1 cellular context compared by ENCODE assay signal in genomic region chr3:177523991-177524438, GRCh38.
A peak's percentile ranks its signal among the peaks of the same experiment; 100 is the strongest.
TF ChIP-seq lines count a peak whose summit lies in the region.

No MANE protein-coding gene starts in this region.

TF ChIP-seq in HepG2, 621 proteins besides CTCF, POLR2A, EP300 and RAD21 (continued from another document):
- TF ChIP-seq E2F1 (CRISPR knock-in tag; IDR thresholded peaks at IDR 0.05) (no peak), ZBTB21 (CRISPR knock-in tag; IDR thresholded peaks at IDR 0.05) (peak; percentile 81; the same call in 1 of the 2 replicates), CEBPG (CRISPR knock-in tag; IDR thresholded peaks at IDR 0.05) (peak; percentile 89), ZNF83 (CRISPR knock-in tag; IDR thresholded peaks at IDR 0.05; ENCODE audit: borderline replicate concordance) (no peak), SETDB1 (CRISPR knock-in tag; IDR thresholded peaks at IDR 0.05; ENCODE audit: borderline replicate concordance) (no peak), TCF7 (IDR thresholded peaks at IDR 0.05; ENCODE audit: low read depth) (peak; percentile 42; the same call in 1 of the 2 replicates), GATAD2A (CRISPR knock-in tag; IDR thresholded peaks at IDR 0.05) (peak; percentile 97), SIX1 (CRISPR knock-in tag; IDR thresholded peaks at IDR 0.05; ENCODE audit: borderline replicate concordance) (peak; percentile 86; the same call in 1 of the 2 replicates), ZNF792 (CRISPR knock-in tag; IDR thresholded peaks at IDR 0.05) (0 out of 2 replicates have a peak, but pooled peaks have one; percentile 55), CREM (IDR thresholded peaks at IDR 0.05) (peak; percentile 51), CREM (CRISPR knock-in tag; IDR thresholded peaks at IDR 0.05) (no peak), ZBTB42 (CRISPR knock-in tag; IDR thresholded peaks at IDR 0.05) (no peak), SOX5 (CRISPR knock-in tag; IDR thresholded peaks at IDR 0.05; ENCODE audit: borderline replicate concordance) (peak; percentile 81; the same call in 1 of the 2 replicates), MED1 (CRISPR knock-in tag; IDR thresholded peaks at IDR 0.05) (peak; percentile 95), SIX4 (CRISPR knock-in tag; IDR thresholded peaks at IDR 0.05) (peak; percentile 94), FOXP1 (IDR thresholded peaks at IDR 0.05) (no peak), FOXP1 (CRISPR knock-in tag; IDR thresholded peaks at IDR 0.05) (peak; percentile 49), ZNF205 (CRISPR knock-in tag; IDR thresholded peaks at IDR 0.05) (peak; percentile 40; the same call in 1 of the 2 replicates), PTBP1 (IDR thresholded peaks at IDR 0.05; ENCODE audit: low read depth, low read length, poor library complexity, severe bottlenecking) (no peak), XRCC5 (optimal IDR thresholded peaks at IDR 0.05; ENCODE audit: low read length) (peak; percentile 18), PCBP2 (optimal IDR thresholded peaks at IDR 0.05; ENCODE audit: low read depth, low read length, poor library complexity, severe bottlenecking) (no peak), ASH2L (IDR thresholded peaks at IDR 0.05; ENCODE audit: insufficient read length, low read depth, low read length) (peak; percentile 44)
TF ChIP-seq in HepG2: peak in this region for 107.
